Comparison of ENCODE assay signal across 1 cellular context in genomic region chr10:73263948-73264347, GRCh38.
A peak's percentile ranks its signal among the peaks of the same experiment; 100 is the strongest.
TF ChIP-seq lines count a peak whose summit lies in the region.

No MANE protein-coding gene starts in this region.

TF ChIP-seq in K562, 482 proteins besides CTCF, POLR2A, EP300 and RAD21 (continued from another document and continues in another):
- TF ChIP-seq ZNF318 (IDR thresholded peaks at IDR 0.05; ENCODE audit: borderline replicate concordance in 1 of 2, low read depth in 1 of 2) (no peak), NCOA4 (IDR thresholded peaks at IDR 0.05; ENCODE audit: partially characterized antibody) (no peak), USF1 (CRISPR knock-in tag; IDR thresholded peaks at IDR 0.05) (no peak), ZNF134 (CRISPR knock-in tag; conservative IDR thresholded peaks at IDR 0.05) (no peak), SPI1 (IDR thresholded peaks at IDR 0.05; ENCODE audit: borderline replicate concordance, low read depth, low read length) (no peak), HCFC1 (IDR thresholded peaks at IDR 0.05; ENCODE audit: low read depth, low read length) (no peak), MYBL2 (IDR thresholded peaks at IDR 0.05; ENCODE audit: low read depth) (no peak), MYBL2 (CRISPR knock-in tag; IDR thresholded peaks at IDR 0.05; ENCODE audit: borderline replicate concordance) (no peak), DEAF1 (CRISPR knock-in tag; IDR thresholded peaks at IDR 0.05) (peak; percentile 69), SMARCA4 (IDR thresholded peaks at IDR 0.05) (no peak), NFATC3 (IDR thresholded peaks at IDR 0.05) (peak; percentile 47; the same call in 1 of the 2 replicates), ZBTB40 (IDR thresholded peaks at IDR 0.05) (no peak), ZBTB40 (CRISPR knock-in tag; IDR thresholded peaks at IDR 0.05) (no peak), FOXA3 (CRISPR knock-in tag; conservative IDR thresholded peaks at IDR 0.05 in 1 of 2, IDR thresholded peaks at IDR 0.05 in 1 of 2) (no peak), ZNF830 (CRISPR knock-in tag; IDR thresholded peaks at IDR 0.05) (no peak), RFX1 (IDR thresholded peaks at IDR 0.05) (no peak), SRSF7 (optimal IDR thresholded peaks at IDR 0.05; ENCODE audit: low read depth, low read length) (no peak), NFIC (IDR thresholded peaks at IDR 0.05) (peak; percentile 82), ARID4B (CRISPR knock-in tag; IDR thresholded peaks at IDR 0.05) (no peak), RBM25 (IDR thresholded peaks at IDR 0.05; ENCODE audit: low read depth, low read length, severe bottlenecking) (no peak), PTBP1 (IDR thresholded peaks at IDR 0.05; ENCODE audit: low read depth, low read length) (no peak), POLR2AphosphoS5 (IDR thresholded peaks at IDR 0.05; ENCODE audit: control insufficient read depth, insufficient read depth, low read depth, low read length) (no peak), ZNF695 (CRISPR knock-in tag; IDR thresholded peaks at IDR 0.05) (no peak), NR0B1 (IDR thresholded peaks at IDR 0.05; ENCODE audit: partially characterized antibody) (no peak), RUNX1 (IDR thresholded peaks at IDR 0.05; ENCODE audit: low read depth) (no peak), EGR1 (conservative IDR thresholded peaks at IDR 0.05) (no peak), MXD1 (CRISPR knock-in tag; IDR thresholded peaks at IDR 0.05; ENCODE audit: borderline replicate concordance, poor library complexity, severe bottlenecking) (no peak), HDAC1 (IDR thresholded peaks at IDR 0.05) (no peak), NFRKB (IDR thresholded peaks at IDR 0.05; ENCODE audit: low read depth) (no peak), POLR2G (IDR thresholded peaks at IDR 0.05; ENCODE audit: low read depth, low read length) (no peak), FOXK2 (conservative IDR thresholded peaks at IDR 0.05 in 1 of 2, IDR thresholded peaks at IDR 0.05 in 1 of 2; ENCODE audit: low read depth in 2 of 2) (no peak), TAL1 (IDR thresholded peaks at IDR 0.05) (no peak)
